In the genomic region with DNA sequence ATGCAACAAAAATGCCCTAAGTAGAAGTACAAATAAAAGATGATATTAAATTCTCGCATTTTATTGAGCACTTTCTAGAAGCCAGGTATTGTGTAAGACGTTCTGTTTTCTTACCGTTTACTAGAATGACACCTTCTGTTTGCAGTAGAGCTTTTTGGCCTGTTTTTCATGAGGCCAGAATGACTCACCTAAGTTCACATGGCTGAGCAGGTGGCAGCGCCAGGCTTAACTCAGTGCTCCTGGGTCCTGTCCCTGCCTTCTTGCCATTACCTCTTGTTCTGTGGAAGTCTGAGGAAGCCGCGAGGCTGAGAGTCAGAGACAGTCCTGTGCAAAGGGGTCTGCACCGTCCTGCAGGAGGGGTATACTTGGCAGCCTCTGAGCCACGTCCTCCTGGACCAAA, we compare ENCODE assay signal across 17 cellular contexts.
DNase-seq lines count a peak whose midpoint lies in the region; ATAC-seq, FAIRE-seq and TF ChIP-seq lines count a peak whose summit lies in the region.
"Had no signal": no experiment of that assay in that cellular context is flagged by ENCODE, and none has a peak within 500 bp of the region (broad histone marks: within the 10 kb centered on the region; RNA-seq: fewer than 3 reads in every experiment).

No MANE protein-coding gene starts in this region.

- peaks cover 31% of the 10 kb centered on the region for H3K4me1 ChIP-seq in mesenchymal stem cell (ENCODE audit: control insufficient read depth, insufficient read depth, low read depth, low read length)

- H3K36me3 Mint-ChIP-seq in stimulated activated memory B cell treated with anti-CD40 and anti-IgM and Interleukin-4, amounts not matched to agents 10 μg/mL and 1 μg/mL and 100 μg/mL, for 72 hours = peaks cover 44% of the 10 kb centered on the region

- H3K9ac ChIP-seq in mesenchymal stem cell (ENCODE audit: low read length) = no peak overlapping the region

- peak; percentile 91 for DNase-seq in Caki2 (ENCODE audit: low read depth)
- peak; percentile 87 for DNase-seq in LNCaP clone FGC (ENCODE audit: low read depth)
- peak; percentile 90 for DNase-seq in bronchial epithelial cell (ENCODE audit: low read depth)
- DNase-seq in mesenchymal stem cell = no peak
- no peak for DNase-seq in Ammon's horn (ENCODE audit: low spot score)
- DNase-seq: activated CD4-positive, alpha-beta memory T cell treated with anti-CD3 and anti-CD28 coated beads, Interleukin-2, amount 10 ng/mL, durations not matched to agents 7 days and 5 days; endodermal cell; GDM1; NCI-H82; stimulated activated naive CD8-positive, alpha-beta T cell treated with anti-CD3 and anti-CD28 coated beads, Interleukin-15, amount 100 ng/mL, for 72 hours; T-helper 2 cell had no signal

- H3K79me1 ChIP-seq in mesenchymal stem cell (replicated peaks; ENCODE audit: low read length, poor library complexity, severe bottlenecking) = peaks cover 34% of the 10 kb centered on the region

- peak; percentile 52 for FAIRE-seq in bronchial epithelial cell (lab: Jason Lieb, UNC)
- FAIRE-seq: H54 had no signal

- no peak overlapping the region for H2BK120ac ChIP-seq in mesenchymal stem cell (ENCODE audit: low read depth, low read length)

- H3K4me3 Mint-ChIP-seq in stimulated activated memory B cell treated with anti-CD40 and anti-IgM and Interleukin-4, amounts not matched to agents 10 μg/mL and 1 μg/mL and 100 μg/mL, for 72 hours = no peak overlapping the region
- H3K4me3 Mint-ChIP-seq: activated CD4-positive, alpha-beta memory T cell treated with anti-CD3 and anti-CD28 coated beads, Interleukin-2, amount 10 ng/mL, durations not matched to agents 7 days and 5 days; activated naive CD8-positive, alpha-beta T cell; endodermal cell; natural killer cell treated with Interleukin-12 subunit alpha and Interleukin-12 subunit beta and Interleukin-15 and Interleukin-18, amount 100 ng/mL, for 72 hours; stimulated activated naive CD8-positive, alpha-beta T cell treated with anti-CD3 and anti-CD28 coated beads, Interleukin-15, amount 100 ng/mL, for 72 hours had no signal

- peaks cover 22% of the 10 kb centered on the region for H3K4me1 Mint-ChIP-seq in stimulated activated memory B cell treated with anti-CD40 and anti-IgM and Interleukin-4, amounts not matched to agents 10 μg/mL and 1 μg/mL and 100 μg/mL, for 72 hours
- H3K4me1 Mint-ChIP-seq: activated CD4-positive, alpha-beta memory T cell treated with anti-CD3 and anti-CD28 coated beads, Interleukin-2, amount 10 ng/mL, durations not matched to agents 7 days and 5 days; stimulated activated naive CD8-positive, alpha-beta T cell treated with anti-CD3 and anti-CD28 coated beads, Interleukin-15, amount 100 ng/mL, for 72 hours had no signal

- no peak overlapping the region for H2AFZ ChIP-seq in mesenchymal stem cell (ENCODE audit: low read depth, low read length)

- no peak overlapping the region for H4K91ac ChIP-seq in mesenchymal stem cell (ENCODE audit: low read length)

- no peaks in the 10 kb centered on the region for H3K9me3 Mint-ChIP-seq in stimulated activated memory B cell treated with anti-CD40 and anti-IgM and Interleukin-4, amounts not matched to agents 10 μg/mL and 1 μg/mL and 100 μg/mL, for 72 hours
- H3K9me3 Mint-ChIP-seq: activated CD4-positive, alpha-beta memory T cell treated with anti-CD3 and anti-CD28 coated beads, Interleukin-2, amount 10 ng/mL, durations not matched to agents 7 days and 5 days; natural killer cell treated with Interleukin-12 subunit alpha and Interleukin-12 subunit beta and Interleukin-15 and Interleukin-18, amount 100 ng/mL, for 72 hours; stimulated activated naive CD8-positive, alpha-beta T cell treated with anti-CD3 and anti-CD28 coated beads, Interleukin-15, amount 100 ng/mL, for 72 hours had no signal

- no peaks in the 10 kb centered on the region for H3K9me3 ChIP-seq in mesenchymal stem cell (ENCODE audit: control insufficient read depth, low read length)

- H2BK5ac ChIP-seq in mesenchymal stem cell (ENCODE audit: low read depth, low read length, poor library complexity, severe bottlenecking) = no peak overlapping the region

- H4K8ac ChIP-seq in mesenchymal stem cell (ENCODE audit: low read length) = no peak overlapping the region

- WGBS in mesenchymal stem cell = 97% methylated on average over 7 of the region's 8 CpGs

- H3K18ac ChIP-seq in mesenchymal stem cell (ENCODE audit: low read depth in 1 of 2, low read length in 2 of 2) = no peak overlapping the region

- H3K14ac ChIP-seq in mesenchymal stem cell (ENCODE audit: low read length in 2 of 2) = no peak overlapping the region

- no peak overlapping the region for H2BK12ac ChIP-seq in mesenchymal stem cell (ENCODE audit: low read length in 2 of 2)

- H3K4me2 ChIP-seq in mesenchymal stem cell (ENCODE audit: low read length, poor library complexity, severe bottlenecking) = no peak overlapping the region

- H3K27me3 ChIP-seq in bronchial epithelial cell (ENCODE audit: control insufficient read depth, insufficient read depth, low read length) (no peaks in the 10 kb centered on the region), mesenchymal stem cell (ENCODE audit: control insufficient read depth in 1 of 2, insufficient read depth in 1 of 2, low read length in 2 of 2) (no peaks in the 10 kb centered on the region)

- no peak for ATAC-seq in stimulated activated memory B cell treated with anti-CD40 and anti-IgM and Interleukin-4, amounts not matched to agents 10 μg/mL and 1 μg/mL and 100 μg/mL, for 72 hours
- no peak for ATAC-seq in GM19463 (IDR thresholded peaks at IDR 0.05; ENCODE audit: unreplicated experiment)
- ATAC-seq in GM21447 (IDR thresholded peaks at IDR 0.05; ENCODE audit: unreplicated experiment) = no peak
- ATAC-seq: natural killer cell treated with Interleukin-12 subunit alpha and Interleukin-12 subunit beta and Interleukin-15 and Interleukin-18, amount 100 ng/mL, for 72 hours; stimulated activated naive CD8-positive, alpha-beta T cell treated with anti-CD3 and anti-CD28 coated beads, Interleukin-15, amount 100 ng/mL, for 72 hours had no signal

- H2AK5ac ChIP-seq in mesenchymal stem cell (ENCODE audit: low read length, severe bottlenecking) = peak overlapping the region; percentile 14

- H3K4me3 ChIP-seq in LNCaP clone FGC (ENCODE audit: low read depth, low read length) (no peak overlapping the region), bronchial epithelial cell (ENCODE audit: low read depth, low read length) (no peak overlapping the region), mesenchymal stem cell (ENCODE audit: insufficient read depth in 1 of 2, low read depth in 1 of 2, low read length in 2 of 2) (no peak overlapping the region)

- H3K4ac ChIP-seq in mesenchymal stem cell (ENCODE audit: low read depth in 1 of 2, low read length in 2 of 2) = no peak overlapping the region

- H3K27me3 Mint-ChIP-seq in stimulated activated memory B cell treated with anti-CD40 and anti-IgM and Interleukin-4, amounts not matched to agents 10 μg/mL and 1 μg/mL and 100 μg/mL, for 72 hours = no peaks in the 10 kb centered on the region
- H3K27me3 Mint-ChIP-seq: activated CD4-positive, alpha-beta memory T cell treated with anti-CD3 and anti-CD28 coated beads, Interleukin-2, amount 10 ng/mL, durations not matched to agents 7 days and 5 days; activated naive CD8-positive, alpha-beta T cell; natural killer cell treated with Interleukin-12 subunit alpha and Interleukin-12 subunit beta and Interleukin-15 and Interleukin-18, amount 100 ng/mL, for 72 hours; stimulated activated naive CD8-positive, alpha-beta T cell treated with anti-CD3 and anti-CD28 coated beads, Interleukin-15, amount 100 ng/mL, for 72 hours had no signal

- H3K23ac ChIP-seq in mesenchymal stem cell (ENCODE audit: low read length in 2 of 2) = no peak overlapping the region

- TF ChIP-seq CTCF in LNCaP clone FGC (IDR thresholded peaks at IDR 0.05; ENCODE audit: control insufficient read depth, extremely low read depth, insufficient read depth) (no peak), bronchial epithelial cell (IDR thresholded peaks at IDR 0.05; ENCODE audit: insufficient read depth, low read length, severe bottlenecking) (no peak)

- peak overlapping the region; percentile 78 for H3K27ac ChIP-seq in mesenchymal stem cell (ENCODE audit: low read length, poor library complexity, severe bottlenecking)

- no peak overlapping the region for H3K27ac Mint-ChIP-seq in stimulated activated memory B cell treated with anti-CD40 and anti-IgM and Interleukin-4, amounts not matched to agents 10 μg/mL and 1 μg/mL and 100 μg/mL, for 72 hours
- H3K27ac Mint-ChIP-seq: activated CD4-positive, alpha-beta memory T cell treated with anti-CD3 and anti-CD28 coated beads, Interleukin-2, amount 10 ng/mL, durations not matched to agents 7 days and 5 days; activated naive CD8-positive, alpha-beta T cell; endodermal cell; natural killer cell treated with Interleukin-12 subunit alpha and Interleukin-12 subunit beta and Interleukin-15 and Interleukin-18, amount 100 ng/mL, for 72 hours; stimulated activated naive CD8-positive, alpha-beta T cell treated with anti-CD3 and anti-CD28 coated beads, Interleukin-15, amount 100 ng/mL, for 72 hours had no signal

- no peak overlapping the region for H2BK15ac ChIP-seq in mesenchymal stem cell (ENCODE audit: low read depth, poor library complexity, severe bottlenecking)

- H3K36me3 ChIP-seq in bronchial epithelial cell (ENCODE audit: control insufficient read depth, insufficient read depth, low read length) (no peaks in the 10 kb centered on the region), mesenchymal stem cell (ENCODE audit: control insufficient read depth in 1 of 2, insufficient read depth in 2 of 2, low read depth in 1 of 2, low read length in 2 of 2) (peaks cover 3 to 9% of the 10 kb centered on the region in 2 experiments)

- in situ Hi-C loops in Caki2 (cut with HindIII; ENCODE audit: low pct_unique_long_range_greater_than_20kb, low sequenced_read_pairs) = no loop called here

Comparison
In these comparisons a context has a peak if more than half of its experiments do, and no peak if none do; other contexts are left out.
1. DNase-seq: peak in Caki2 (single experiment), LNCaP clone FGC (single experiment) and bronchial epithelial cell (single experiment); none in mesenchymal stem cell (single experiment) and Ammon's horn (single experiment).